19 cellular contexts compared by ENCODE assay signal in genomic region chr17:78500806-78501205, GRCh38.
DNase-seq lines count a peak whose midpoint lies in the region; ATAC-seq, FAIRE-seq and TF ChIP-seq lines count a peak whose summit lies in the region.
"Had no signal": no experiment of that assay in that cellular context is flagged by ENCODE, and none has a peak within 500 bp of the region (broad histone marks: within the 10 kb centered on the region; RNA-seq: fewer than 3 reads in every experiment).

No MANE protein-coding gene starts in this region.

- CTCF ChIA-PET in A549 (lab: Yijun Ruan, JAX): interaction anchor here (1.0 to 12.0 kb wide), 3 partner anchors 33 to 211 kb away, joined by 3 to 488 read pairs (median 4); no protein-coding TSS in a partner anchor

- ATAC-seq in A549: no peak
- ATAC-seq in upper lobe of right lung: no peak
- ATAC-seq in GM18517 (IDR thresholded peaks at IDR 0.05; ENCODE audit: unreplicated experiment): no peak
- ATAC-seq: CD8-positive, alpha-beta T cell; K562 had no signal

- no peaks in the 10 kb centered on the region for H3K27me3 ChIP-seq in BLaER1 treated with 17β-estradiol and CSF1 and Interleukin-3, amounts not matched to agents 10 nM and 100 nM
- H3K27me3 ChIP-seq in upper lobe of right lung: no peaks in the 10 kb centered on the region

- no peak overlapping the region for H3K9ac ChIP-seq in BLaER1 treated with 17β-estradiol and CSF1 and Interleukin-3, amounts not matched to agents 10 nM and 100 nM

- H3K36me3 ChIP-seq in BLaER1 treated with 17β-estradiol and CSF1 and Interleukin-3, amounts not matched to agents 10 nM and 100 nM: 0 out of 22 replicates have a peak, but pooled peaks cover 0 to 3% (median 0%) of the 10 kb centered on the region in 11 experiments
- no peaks in the 10 kb centered on the region for H3K36me3 ChIP-seq in upper lobe of right lung

- H3K27ac ChIP-seq in A549 (peak overlapping the region; percentile 38 to 91; a peak in 4 of 6 replicates), upper lobe of right lung (no peak overlapping the region)
- H3K27ac ChIP-seq in BLaER1 treated with 17β-estradiol and CSF1 and Interleukin-3, amounts not matched to agents 10 nM and 100 nM: peak overlapping the region in 6 of 11 experiments; percentile 38 to 62 (median 50); a peak in 9 of 22 replicates
- H3K27ac ChIP-seq: HL-60 had no signal

- 90% methylated on average over 7 of the region's 7 CpGs for whole genome bisulfite sequencing in A549 (ENCODE audit: missing lambda C conversion rate)

- H3K4me2 ChIP-seq in A549: no peak overlapping the region
- peak overlapping the region; percentile 38 to 79 (median 61); a peak in 20 of 22 replicates for H3K4me2 ChIP-seq in BLaER1 treated with 17β-estradiol and CSF1 and Interleukin-3, amounts not matched to agents 10 nM and 100 nM

- H3K9me3 ChIP-seq in A549 (no peaks in the 10 kb centered on the region), upper lobe of right lung (no peaks in the 10 kb centered on the region)
- no peaks in the 10 kb centered on the region for H3K9me3 ChIP-seq in BLaER1 treated with 17β-estradiol and CSF1 and Interleukin-3, amounts not matched to agents 10 nM and 100 nM (replicated peaks in 1 of 11)

- TF ChIP-seq POLR2A in A549 (IDR thresholded peaks at IDR 0.05; ENCODE audit: low read length): no peak

- TF ChIP-seq EP300 in A549 (IDR thresholded peaks at IDR 0.05): no peak

- no peaks in the 10 kb centered on the region for H4K20me1 ChIP-seq in BLaER1 treated with 17β-estradiol and CSF1 and Interleukin-3, amounts not matched to agents 10 nM and 100 nM

- H3K4me1 ChIP-seq in A549: peaks cover 45% of the 10 kb centered on the region
- peaks cover 15 to 54% (median 41%) of the 10 kb centered on the region in 10 experiments; a peak in 19 of 20 replicates for H3K4me1 ChIP-seq in BLaER1 treated with 17β-estradiol and CSF1 and Interleukin-3, amounts not matched to agents 10 nM and 100 nM
- H3K4me1 ChIP-seq in upper lobe of right lung: no peaks in the 10 kb centered on the region

- no peak for DNase-seq in A549 (ENCODE audit: low read depth in 1 of 2, low spot score in 1 of 2)
- DNase-seq in islet precursor cell: peak; percentile 51
- DNase-seq in upper lobe of right lung: peak; percentile 52
- no peak for DNase-seq in central memory CD4-positive, alpha-beta T cell
- no peak for DNase-seq in SHP77 treated with DMSO at 0.1 percent for 48 hours (lab: John Stamatoyannopoulos, UW)
- DNase-seq: ACHN; Calu3; CD8-positive, alpha-beta T cell; DMS79 treated with DMSO at 0.1 percent for 48 hours; GF-D8; HCEC 1CT; HFFc6; IMR-90 had no signal

- TF ChIP-seq CTCF in A549 (IDR thresholded peaks at IDR 0.05) (no peak), upper lobe of right lung (IDR thresholded peaks at IDR 0.05) (no peak)

- POLR2A ChIA-PET in A549 (lab: Yijun Ruan, JAX): no interaction called here

- TF ChIP-seq RAD21 in A549 (conservative IDR thresholded peaks at IDR 0.05 in 1 of 2, IDR thresholded peaks at IDR 0.05 in 1 of 2): no peak

- intact Hi-C loops in upper lobe of right lung (cut with DNase I): loop anchor here (10.0 kb wide), 1 partner anchor 204 kb away; no protein-coding TSS in a partner anchor

- H3K4me3 ChIP-seq in A549 (no peak overlapping the region), upper lobe of right lung (no peak overlapping the region)
- H3K4me3 ChIP-seq in BLaER1 treated with 17β-estradiol and CSF1 and Interleukin-3, amounts not matched to agents 10 nM and 100 nM: no peak overlapping the region
- H3K4me3 ChIP-seq: K562 had no signal

- no peak for FAIRE-seq in A549 (lab: Jason Lieb, UNC)
- FAIRE-seq: GM19239, H1, K562 had no signal

TF ChIP-seq in A549, 52 proteins besides CTCF, POLR2A, EP300 and RAD21:
- TF ChIP-seq NPAS2 (CRISPR knock-in tag; IDR thresholded peaks at IDR 0.05; ENCODE audit: borderline replicate concordance) (no peak), SREBF2 (IDR thresholded peaks at IDR 0.05) (no peak), TFCP2L1 (CRISPR knock-in tag; IDR thresholded peaks at IDR 0.05) (no peak), CBX2 (IDR thresholded peaks at IDR 0.05; ENCODE audit: borderline replicate concordance, low read depth) (no peak), CEBPB (IDR thresholded peaks at IDR 0.05) (no peak), ESRRA (IDR thresholded peaks at IDR 0.05; ENCODE audit: borderline replicate concordance, low read length) (no peak), HES2 (IDR thresholded peaks at IDR 0.05) (no peak), NFE2L2 (conservative IDR thresholded peaks at IDR 0.05; ENCODE audit: low read length) (no peak), HOXB5 (CRISPR knock-in tag; IDR thresholded peaks at IDR 0.05) (no peak), RARB (CRISPR knock-in tag; IDR thresholded peaks at IDR 0.05) (no peak), RFX5 (IDR thresholded peaks at IDR 0.05) (no peak), GATA3 (IDR thresholded peaks at IDR 0.05; ENCODE audit: borderline replicate concordance) (no peak), HOXA7 (CRISPR knock-in tag; IDR thresholded peaks at IDR 0.05) (no peak), NR3C1 (IDR thresholded peaks at IDR 0.05) (no peak), FOXS1 (CRISPR knock-in tag; IDR thresholded peaks at IDR 0.05) (no peak), JUN (IDR thresholded peaks at IDR 0.05) (no peak), HEYL (CRISPR knock-in tag; IDR thresholded peaks at IDR 0.05) (no peak), E2F6 (IDR thresholded peaks at IDR 0.05; ENCODE audit: borderline replicate concordance, low read depth) (no peak)

Comparison
In these comparisons a context has a peak if more than half of its experiments do, and no peak if none do; other contexts are left out.
1. DNase-seq: peak in islet precursor cell (single experiment) and upper lobe of right lung (single experiment); none in A549 (0 of 2), central memory CD4-positive, alpha-beta T cell (single experiment) and SHP77 treated with DMSO at 0.1 percent for 48 hours (single experiment).